1 cellular context compared by ENCODE assay signal in the genomic region with DNA sequence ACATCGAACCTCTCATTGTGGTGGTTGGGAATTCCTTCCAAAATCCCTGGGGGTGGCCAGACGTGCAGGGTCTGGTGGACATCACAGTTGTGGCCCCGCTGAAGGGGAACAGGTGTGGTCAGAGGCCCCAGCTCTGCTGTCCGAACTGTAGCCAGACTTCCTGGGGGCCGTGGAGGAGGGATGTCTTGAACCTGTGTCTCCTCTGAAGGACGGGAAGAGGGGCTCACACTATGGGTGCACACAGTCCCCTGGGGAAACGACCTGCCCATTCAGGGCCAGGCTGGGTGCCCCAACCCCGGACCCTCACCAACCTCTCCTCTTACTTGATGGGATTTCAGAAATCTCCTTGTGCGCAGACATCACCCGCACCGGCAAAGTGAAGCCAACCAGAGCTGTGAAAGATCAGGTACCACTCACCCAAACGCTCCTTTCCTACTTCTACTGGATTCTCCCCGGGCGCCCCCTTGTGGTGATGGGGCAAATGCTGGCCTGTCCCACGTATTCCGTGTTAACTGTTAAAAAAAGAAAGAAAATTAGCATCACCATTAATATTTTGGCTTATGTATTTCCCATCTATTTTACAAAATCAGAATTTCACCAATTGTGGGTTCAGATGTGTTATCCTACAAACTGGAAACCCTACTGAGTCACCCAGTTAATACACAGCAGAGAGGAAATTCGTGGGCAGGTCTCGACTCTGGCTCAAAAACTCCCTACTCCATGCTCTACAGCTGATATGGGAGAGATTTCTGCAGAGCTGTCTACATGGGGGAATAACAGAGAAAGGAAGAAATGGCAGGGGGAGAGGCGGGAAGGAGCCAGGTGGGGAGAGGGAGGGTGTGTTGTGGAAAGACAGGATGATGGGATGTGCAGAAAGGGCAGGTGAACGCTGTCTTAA.
TF ChIP-seq lines count a peak whose summit lies in the region.

No MANE protein-coding gene starts in this region.

TF ChIP-seq in GM23338, 12 proteins besides CTCF, POLR2A, EP300 and RAD21 (continued from another document):
- TF ChIP-seq, protein P1, sequence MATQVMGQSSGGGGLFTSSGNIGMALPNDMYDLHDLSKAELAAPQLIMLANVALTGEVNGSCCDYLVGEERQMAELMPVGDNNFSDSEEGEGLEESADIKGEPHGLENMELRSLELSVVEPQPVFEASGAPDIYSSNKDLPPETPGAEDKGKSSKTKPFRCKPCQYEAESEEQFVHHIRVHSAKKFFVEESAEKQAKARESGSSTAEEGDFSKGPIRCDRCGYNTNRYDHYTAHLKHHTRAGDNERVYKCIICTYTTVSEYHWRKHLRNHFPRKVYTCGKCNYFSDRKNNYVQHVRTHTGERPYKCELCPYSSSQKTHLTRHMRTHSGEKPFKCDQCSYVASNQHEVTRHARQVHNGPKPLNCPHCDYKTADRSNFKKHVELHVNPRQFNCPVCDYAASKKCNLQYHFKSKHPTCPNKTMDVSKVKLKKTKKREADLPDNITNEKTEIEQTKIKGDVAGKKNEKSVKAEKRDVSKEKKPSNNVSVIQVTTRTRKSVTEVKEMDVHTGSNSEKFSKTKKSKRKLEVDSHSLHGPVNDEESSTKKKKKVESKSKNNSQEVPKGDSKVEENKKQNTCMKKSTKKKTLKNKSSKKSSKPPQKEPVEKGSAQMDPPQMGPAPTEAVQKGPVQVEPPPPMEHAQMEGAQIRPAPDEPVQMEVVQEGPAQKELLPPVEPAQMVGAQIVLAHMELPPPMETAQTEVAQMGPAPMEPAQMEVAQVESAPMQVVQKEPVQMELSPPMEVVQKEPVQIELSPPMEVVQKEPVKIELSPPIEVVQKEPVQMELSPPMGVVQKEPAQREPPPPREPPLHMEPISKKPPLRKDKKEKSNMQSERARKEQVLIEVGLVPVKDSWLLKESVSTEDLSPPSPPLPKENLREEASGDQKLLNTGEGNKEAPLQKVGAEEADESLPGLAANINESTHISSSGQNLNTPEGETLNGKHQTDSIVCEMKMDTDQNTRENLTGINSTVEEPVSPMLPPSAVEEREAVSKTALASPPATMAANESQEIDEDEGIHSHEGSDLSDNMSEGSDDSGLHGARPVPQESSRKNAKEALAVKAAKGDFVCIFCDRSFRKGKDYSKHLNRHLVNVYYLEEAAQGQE (IDR thresholded peaks at IDR 0.05; ENCODE audit: unreplicated experiment) = no peak
